ENCODE assay signal across 24 cellular contexts in the genomic region with DNA sequence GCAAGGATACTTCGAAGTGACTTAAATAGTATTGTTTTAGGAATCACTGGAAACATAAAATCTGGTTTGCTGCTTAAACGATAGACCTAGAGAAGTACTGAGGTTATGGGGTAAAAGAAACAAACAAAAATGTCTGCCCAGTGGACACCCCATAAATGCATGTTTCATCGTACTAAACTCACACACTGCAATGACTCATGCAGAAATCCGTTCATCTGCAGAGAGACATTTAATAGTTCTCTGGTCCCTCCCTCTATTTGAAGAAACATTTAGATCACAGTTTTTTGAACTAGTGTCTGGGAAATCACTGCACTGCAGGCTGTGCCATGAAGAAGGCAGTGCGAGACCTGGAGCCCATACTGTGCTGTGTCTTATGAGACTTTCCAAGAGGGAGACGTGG. TPM values are rescaled to one million over a fixed set of nuclear protein-coding genes. Genes with fewer than 3 reads are reported as not detected.
"Had no signal": no experiment of that assay in that cellular context is flagged by ENCODE, and none has a peak within 500 bp of the region (broad histone marks: within the 10 kb centered on the region; RNA-seq: fewer than 3 reads in every experiment).

No MANE protein-coding gene starts in this region.

- H3K27ac ChIP-seq: esophagus muscularis mucosa, hepatocyte, left lung, thyroid gland had no signal

- H3K4me2 ChIP-seq: hepatocyte had no signal

- H3K9me3 Mint-ChIP-seq: activated naive CD4-positive, alpha-beta T cell treated with anti-CD3 and anti-CD28 coated beads, Interleukin-2, amount 10 ng/mL, durations not matched to agents 7 days and 5 days; activated naive CD8-positive, alpha-beta T cell treated with anti-CD3 and anti-CD28 coated beads, Interleukin-2, amount 50 U/mL, for 24 hours; activated T-cell treated with anti-CD3 and anti-CD28 coated beads, Interleukin-2, amount 50 U/mL, for 4 hours; central memory CD8-positive, alpha-beta T cell had no signal

- H3K27me3 ChIP-seq: esophagus muscularis mucosa, hepatocyte, left lung, thyroid gland had no signal

- H2AFZ ChIP-seq: hepatocyte had no signal

- H3K4me1 Mint-ChIP-seq: activated naive CD4-positive, alpha-beta T cell treated with anti-CD3 and anti-CD28 coated beads, Interleukin-2, amount 10 ng/mL, durations not matched to agents 7 days and 5 days; activated naive CD8-positive, alpha-beta T cell treated with anti-CD3 and anti-CD28 coated beads, Interleukin-2, amount 50 U/mL, for 24 hours; central memory CD8-positive, alpha-beta T cell had no signal

- H3K79me2 ChIP-seq: hepatocyte had no signal

- DNase-seq: activated CD4-positive, alpha-beta T cell treated with anti-CD3 and anti-CD28 coated beads, Interleukin-2, amount 50 U/mL, for 1 hour; activated CD4-positive, CD25-positive, alpha-beta regulatory T cell treated with anti-CD3 and anti-CD28 coated beads, Interleukin-2, amount 50 U/mL, for 72 hours; activated CD8-positive, alpha-beta memory T cell treated with anti-CD3 and anti-CD28 coated beads, Interleukin-2, amount 50 U/mL, for 4 hours; activated effector memory CD4-positive, alpha-beta T cell treated with Interleukin-2 at 50 U/mL for 16 hours; activated naive CD4-positive, alpha-beta T cell treated with anti-CD3 and anti-CD28 coated beads, Interleukin-2, amount 10 ng/mL, durations not matched to agents 7 days and 5 days; activated naive CD8-positive, alpha-beta T cell treated with anti-CD3 and anti-CD28 coated beads, Interleukin-2, amount 50 U/mL, for 24 hours; activated T-cell treated with anti-CD3 and anti-CD28 coated beads, Interleukin-2, amount 50 U/mL, for 4 hours; aorta; cortex of kidney; effector CD4-positive, alpha-beta T cell; left lung; mammary epithelial cell; midbrain; occipital lobe; posterior cingulate gyrus; stimulated activated CD8-positive, alpha-beta memory T cell treated with anti-CD3 and anti-CD28 coated beads, Interleukin-4, amount 100 ng/mL, for 48 hours; stimulated activated naive CD4-positive, alpha-beta T cell treated with Interleukin-2 at 50 U/mL for 16 hours; T1000; thyroid gland had no signal

- H3K4me1 ChIP-seq: esophagus muscularis mucosa, left lung, thyroid gland had no signal

- H3K36me3 Mint-ChIP-seq: activated naive CD4-positive, alpha-beta T cell treated with anti-CD3 and anti-CD28 coated beads, Interleukin-2, amount 10 ng/mL, durations not matched to agents 7 days and 5 days had no signal

- H3K9me3 ChIP-seq: esophagus muscularis mucosa, left lung, thyroid gland had no signal

- H3K27ac Mint-ChIP-seq: activated naive CD4-positive, alpha-beta T cell treated with anti-CD3 and anti-CD28 coated beads, Interleukin-2, amount 10 ng/mL, durations not matched to agents 7 days and 5 days; activated naive CD8-positive, alpha-beta T cell treated with anti-CD3 and anti-CD28 coated beads, Interleukin-2, amount 50 U/mL, for 24 hours had no signal

- ATAC-seq: activated naive CD8-positive, alpha-beta T cell treated with anti-CD3 and anti-CD28 coated beads, Interleukin-2, amount 50 U/mL, for 24 hours; activated T-cell treated with anti-CD3 and anti-CD28 coated beads, Interleukin-2, amount 50 U/mL, for 4 hours; left lung had no signal

- H3K4me3 Mint-ChIP-seq: activated naive CD4-positive, alpha-beta T cell treated with anti-CD3 and anti-CD28 coated beads, Interleukin-2, amount 10 ng/mL, durations not matched to agents 7 days and 5 days; activated naive CD8-positive, alpha-beta T cell treated with anti-CD3 and anti-CD28 coated beads, Interleukin-2, amount 50 U/mL, for 24 hours; activated T-cell treated with anti-CD3 and anti-CD28 coated beads, Interleukin-2, amount 50 U/mL, for 4 hours; central memory CD8-positive, alpha-beta T cell had no signal

- H3K36me3 ChIP-seq: esophagus muscularis mucosa, left lung, thyroid gland had no signal

- H3K4me3 ChIP-seq: esophagus muscularis mucosa, hepatocyte, left lung, thyroid gland had no signal

RNA-seq across cellular contexts. Expression of a gene that starts 25.5 kb away (rescaled TPM):
- total RNA-seq: activated T-cell treated with anti-CD3 and anti-CD28 coated beads, Interleukin-2, amount 50 U/mL, for 4 hours; aorta; esophagus muscularis mucosa; kidney epithelial cell; mammary epithelial cell; T-helper 1 cell treated with Interleukin-12 subunit alpha and Interleukin-12 subunit beta and Interleukin-4 antibody, amounts not matched to agents 30 ng/mL and 1 ng/mL, for 36 hours; thyroid gland had no signal
- polyA plus RNA-seq: aorta, hepatocyte, mammary epithelial cell had no signal
